In the genomic region with DNA sequence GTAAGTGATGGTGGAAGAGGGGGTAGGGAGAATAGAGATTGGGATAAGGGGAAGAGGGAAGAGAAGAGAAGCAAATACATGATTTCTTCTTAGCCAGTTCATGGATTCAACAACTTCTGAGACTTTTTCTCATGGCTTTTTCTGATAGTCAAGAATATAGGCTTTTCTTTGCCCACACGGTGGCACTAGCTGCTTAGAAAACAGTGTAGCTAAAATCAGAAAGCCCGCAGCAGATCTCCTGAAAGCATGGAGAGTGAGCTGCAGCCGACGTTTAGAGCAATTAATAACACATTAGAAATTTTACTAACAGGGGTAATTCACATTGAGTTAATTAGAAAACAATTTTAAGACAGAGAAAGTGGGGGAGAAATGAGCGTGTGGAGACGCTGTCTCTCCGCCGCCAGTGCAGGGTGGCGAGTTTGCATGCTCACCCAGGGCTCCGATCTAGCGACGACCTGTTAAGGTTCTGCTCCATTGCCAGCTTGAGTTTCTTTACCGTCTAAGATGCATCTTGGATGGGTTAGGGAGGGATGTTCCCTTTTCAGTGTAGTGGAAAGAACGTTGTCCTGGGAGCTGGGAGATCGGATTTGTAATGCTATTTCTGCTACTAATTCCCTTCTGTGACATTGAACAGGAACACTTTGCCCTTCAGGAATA, we compare ENCODE assay signal across 9 cellular contexts. TPM values are rescaled to one million over a fixed set of nuclear protein-coding genes. Genes with fewer than 3 reads are reported as not detected.
DNase-seq lines count a peak whose midpoint lies in the region; ATAC-seq, FAIRE-seq and TF ChIP-seq lines count a peak whose summit lies in the region.
"Had no signal": no experiment of that assay in that cellular context is flagged by ENCODE, and none has a peak within 500 bp of the region (broad histone marks: within the 10 kb centered on the region; RNA-seq: fewer than 3 reads in every experiment).

No MANE protein-coding gene starts in this region.

- FAIRE-seq in GM12891 (lab: Jason Lieb, UNC) (peak; percentile 67), frontal cortex (lab: Jason Lieb, UNC) (no peak)

- H3K9me3 ChIP-seq in AG04450 (ENCODE audit: control insufficient read depth, insufficient read depth, low read length) = no peaks in the 10 kb centered on the region
- peaks cover 3% of the 10 kb centered on the region for H3K9me3 ChIP-seq in aorta (ENCODE audit: control insufficient read depth, low read length)

- H3K4me3 ChIP-seq in AG04450 (ENCODE audit: low read depth, low read length) (peak overlapping the region; percentile 18; the same call in 1 of the 2 replicates), aorta (ENCODE audit: low read length in 2 of 2) (peak overlapping the region in 1 of 2 donors; percentile 58)

- peak; percentile 76 for TF ChIP-seq CTCF in AG04450 (IDR thresholded peaks at IDR 0.05; ENCODE audit: low read depth, low read length)

- H3K27ac ChIP-seq in AG04450 (ENCODE audit: low read depth, low read length) (no peak overlapping the region), aorta (ENCODE audit: low read depth in 1 of 2, low read length in 2 of 2) (no peak overlapping the region)

- TF ChIP-seq POLR2A in GM12891 (IDR thresholded peaks at IDR 0.05; ENCODE audit: low read depth, low read length) = no peak

- DNase-seq in AG04450 (ENCODE audit: low read depth, low spot score) = peak; percentile 11
- DNase-seq in GM12891 (ENCODE audit: insufficient read length, low spot score) = peak; percentile 9
- DNase-seq in NOMO-1 treated with DMSO at 0.1 percent for 48 hours (lab: John Stamatoyannopoulos, UW; ENCODE audit: unreplicated experiment) = peak; percentile 65
- peak; percentile 38 for DNase-seq in activated naive CD4-positive, alpha-beta T cell treated with Interleukin-2 at 50 U/mL for 16 hours
- peak; percentile 34 to 38 for DNase-seq in frontal cortex (ENCODE audit: low spot score in 2 of 2)
- DNase-seq in nucleus accumbens (lab: John Stamatoyannopoulos, UW) = peak in 40 of 56 donors; percentile 3 to 76 (median 35)
- peak in 1 of 2 donors; percentile 52 for DNase-seq in aorta

- intact Hi-C loops in aorta (cut with DNase I) = loop anchor here (1.0 to 10.0 kb wide), 5 partner anchors 58 to 182 kb away; no protein-coding TSS in a partner anchor

- no peaks in the 10 kb centered on the region for H3K4me1 ChIP-seq in aorta (ENCODE audit: control insufficient read depth in 1 of 2, insufficient read depth in 2 of 2, low read length in 2 of 2)

- CTCF ChIA-PET in AG04450 (lab: Charles Lee) = interaction anchor here (0.6 to 7.5 kb wide), 41 partner anchors 10 to 327 kb away, joined by 3 to 199 read pairs (median 6); partner anchors contain the start of gene IFTAP

- WGBS in aorta, 2 donors = 1 to 2% methylated on average over 15 of the region's 15 CpGs

- ATAC-seq in HG03520 (IDR thresholded peaks at IDR 0.05; ENCODE audit: unreplicated experiment) (peak; percentile 70), aorta (ENCODE audit: low FRiP score) (peak; percentile 72)

- H3K36me3 ChIP-seq in aorta (ENCODE audit: control insufficient read depth in 1 of 2, insufficient read depth in 2 of 2, low read length in 1 of 2) = no peaks in the 10 kb centered on the region

- H3K27me3 ChIP-seq in AG04450 (ENCODE audit: control insufficient read depth, insufficient read depth, low read length) = peaks cover 16% of the 10 kb centered on the region
- H3K27me3 ChIP-seq in aorta (ENCODE audit: control insufficient read depth in 1 of 2, insufficient read depth in 2 of 2, low read length in 1 of 2) = no peaks in the 10 kb centered on the region

- POLR2A ChIA-PET in AG04450 (lab: Yijun Ruan, JAX) = no interaction called here

TF ChIP-seq in GM12891, 5 proteins besides CTCF, POLR2A, EP300 and RAD21:
- TF ChIP-seq PAX5 (IDR thresholded peaks at IDR 0.05; ENCODE audit: insufficient read depth, low read length, severe bottlenecking) (no peak), POU2F2 (IDR thresholded peaks at IDR 0.05; ENCODE audit: low read depth, low read length) (no peak), TAF1 (IDR thresholded peaks at IDR 0.05; ENCODE audit: low read depth, low read length) (no peak), SPI1 (IDR thresholded peaks at IDR 0.05; ENCODE audit: low read depth, low read length) (no peak), POLR2AphosphoS5 (IDR thresholded peaks at IDR 0.05; ENCODE audit: low read depth, low read length) (no peak)

RNA-seq across cellular contexts. Expression of gene RAG1, which starts 3.3 kb away (rescaled TPM):
- polyA plus RNA-seq in AG04450 (2011; rRNA removed) = 0.33 and 0.52 TPM in 2 replicates
- 0.17 and 0.41 TPM in 2 replicates for polyA minus RNA-seq in AG04450 (2011; rRNA and poly(A)+ RNA removed)
- polyA plus RNA-seq in GM12891 (2012; ENCODE audit: low read depth, missing spikeins) = 0.03 TPM
- total RNA-seq in frontal cortex = 0.41 TPM
- under 1 TPM; 0.65 to 0.96 TPM for total RNA-seq in aorta
- under 1 TPM; 0.05 to 0.38 TPM for polyA plus RNA-seq in aorta

RNA-seq across cellular contexts. Expression of gene IFTAP, which starts 29.8 kb away (rescaled TPM):
- 40.6 and 56.2 TPM in 2 replicates for polyA plus RNA-seq in AG04450 (2011; rRNA removed)
- 5.2 and 9.0 TPM in 2 replicates for polyA minus RNA-seq in AG04450 (2011; rRNA and poly(A)+ RNA removed)
- 6.8 TPM for polyA plus RNA-seq in GM12891 (2012; ENCODE audit: low read depth, missing spikeins)
- total RNA-seq in frontal cortex = 51.4 TPM
- 10 to 100 TPM; 13.5 to 17.2 TPM for total RNA-seq in aorta
- polyA plus RNA-seq in aorta = 10 to 100 TPM; 26.7 to 62.1 TPM

RNA-seq across cellular contexts. Expression of gene RAG2, which starts 33.5 kb away (rescaled TPM):
- polyA plus RNA-seq in AG04450 (2011; rRNA removed) (not detected in 2 replicates), aorta (not detected)
- 0.09 TPM in 1 of 2 replicates, not detected in the other for polyA minus RNA-seq in AG04450 (2011; rRNA and poly(A)+ RNA removed)
- polyA plus RNA-seq in GM12891 (2012; ENCODE audit: low read depth, missing spikeins) = not detected
- total RNA-seq in frontal cortex (not detected), aorta (not detected)
- total RNA-seq: subcutaneous adipose tissue had no signal

RNA-seq across cellular contexts. Expression of gene TRAF6, which starts 54.4 kb away (rescaled TPM):
- polyA plus RNA-seq in AG04450 (2011; rRNA removed) (9.1 and 10.0 TPM in 2 replicates), aorta (1 to 10 TPM; 4.4 to 5.7 TPM)
- 11.1 and 11.9 TPM in 2 replicates for polyA minus RNA-seq in AG04450 (2011; rRNA and poly(A)+ RNA removed)
- polyA plus RNA-seq in GM12891 (2012; ENCODE audit: low read depth, missing spikeins) = 3.0 TPM
- total RNA-seq in frontal cortex (13.0 TPM), aorta (10 to 100 TPM; 18.7 to 22.5 TPM)
